In the genomic region with DNA sequence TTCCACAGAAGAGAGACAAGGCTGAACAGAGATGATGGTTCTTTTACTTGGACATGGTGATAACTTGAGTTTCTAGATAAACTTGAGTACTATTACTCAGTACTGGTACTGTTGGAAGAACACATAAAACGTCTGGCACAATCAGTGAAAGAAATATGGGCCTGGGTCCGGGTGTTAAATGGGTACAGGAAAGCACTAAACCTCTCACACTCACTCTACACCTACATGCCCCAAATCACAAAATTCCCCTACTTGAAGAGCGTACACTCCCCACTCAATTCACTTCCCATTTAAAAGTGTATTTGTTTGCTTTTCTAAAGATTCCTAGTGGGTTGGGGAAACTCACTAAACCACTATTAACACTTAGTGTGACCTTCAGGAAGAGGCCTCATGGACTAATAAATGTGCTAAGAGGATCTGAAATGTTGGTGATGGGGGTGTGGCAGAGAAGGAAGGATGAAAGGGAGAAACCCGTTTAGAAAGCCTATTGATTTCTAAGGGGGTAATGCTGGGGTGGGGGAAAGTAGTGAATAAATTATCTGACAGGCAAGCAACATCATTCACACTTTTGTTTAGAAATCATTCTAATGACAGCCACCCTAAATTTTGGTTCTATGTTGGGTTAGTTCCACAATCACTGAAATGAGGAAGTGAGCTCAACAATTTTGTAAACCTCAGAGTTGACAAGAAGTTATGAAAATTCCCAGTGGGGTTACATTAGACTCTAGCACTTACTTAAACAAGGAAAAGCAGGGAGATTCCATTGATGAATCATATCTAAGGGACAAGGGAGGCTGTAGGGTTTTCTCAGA, we compare ENCODE assay signal across 9 cellular contexts.
DNase-seq lines count a peak whose midpoint lies in the region; ATAC-seq and TF ChIP-seq lines count a peak whose summit lies in the region.
"Had no signal": no experiment of that assay in that cellular context is flagged by ENCODE, and none has a peak within 500 bp of the region (broad histone marks: within the 10 kb centered on the region; RNA-seq: fewer than 3 reads in every experiment).

No MANE protein-coding gene starts in this region.

- no TSS peak for BruUV-seq in Calu3 (replicated peaks; lab: Mats Ljungman, UMichigan)

- H3K9me3 Mint-ChIP-seq in Calu3 (ENCODE audit: low read depth, unreplicated experiment): no peaks in the 10 kb centered on the region
- H3K9me3 Mint-ChIP-seq: T-helper 1 cell treated with Interleukin-12 subunit alpha and Interleukin-12 subunit beta and Interleukin-4 antibody, amounts not matched to agents 30 μg/mL and 1 μg/mL, for 36 hours had no signal

- H3K4me1 Mint-ChIP-seq in Calu3 (ENCODE audit: low read depth, unreplicated experiment): peaks cover 56% of the 10 kb centered on the region

- ATAC-seq in GM21619 (IDR thresholded peaks at IDR 0.05; ENCODE audit: unreplicated experiment) (peak; percentile 19), left ventricle myocardium superior (no peak)

- CTCF ChIA-PET in Calu3 (lab: Charles Lee): interaction anchor here (0.6 to 1.0 kb wide), 4 partner anchors 8 to 757 kb away, joined by 3 to 7 read pairs (median 3); no protein-coding TSS in a partner anchor

- peak overlapping the region; percentile 4 for H3K4me3 Mint-ChIP-seq in Calu3 (ENCODE audit: low read depth, unreplicated experiment)
- H3K4me3 Mint-ChIP-seq: T-helper 1 cell treated with Interleukin-12 subunit alpha and Interleukin-12 subunit beta and Interleukin-4 antibody, amounts not matched to agents 30 μg/mL and 1 μg/mL, for 36 hours had no signal

- DNase-seq in Calu3: no peak
- DNase-seq in NOMO-1 treated with DMSO at 0.1 percent for 48 hours (lab: John Stamatoyannopoulos, UW; ENCODE audit: unreplicated experiment): peak; percentile 86
- DNase-seq in kidney glomerular epithelial cell (lab: John Stamatoyannopoulos, UW): peak; percentile 30
- DNase-seq in stimulated activated CD4-positive, alpha-beta T cell treated with anti-CD3 and anti-CD28 coated beads, Interleukin-15, amount 100 ng/mL, for 24 hours: no peak
- DNase-seq in cardiac septum (ENCODE audit: low spot score): no peak
- DNase-seq in left ventricle myocardium superior: no peak
- DNase-seq in NCI-H748 treated with DMSO at 0.1 percent for 48 hours (lab: John Stamatoyannopoulos, UW): no peak

- H3K27me3 Mint-ChIP-seq in Calu3 (ENCODE audit: unreplicated experiment): no peaks in the 10 kb centered on the region

- peaks cover 8% of the 10 kb centered on the region for H3K36me3 Mint-ChIP-seq in Calu3 (ENCODE audit: insufficient read depth, unreplicated experiment)

- peak overlapping the region; percentile 82 for H3K27ac Mint-ChIP-seq in Calu3 (ENCODE audit: unreplicated experiment)
- H3K27ac Mint-ChIP-seq: T-helper 1 cell treated with Interleukin-12 subunit alpha and Interleukin-12 subunit beta and Interleukin-4 antibody, amounts not matched to agents 30 μg/mL and 1 μg/mL, for 36 hours had no signal

- intact Hi-C loops in Calu3 (cut with micrococcal nuclease; ENCODE audit: unreplicated experiment) (loop anchor here (5.0 to 10.0 kb wide), 4 partner anchors 150 to 512 kb away; no protein-coding TSS in a partner anchor), cardiac septum (cut with DNase I) (no loop called here), left ventricle myocardium superior (cut with micrococcal nuclease) (no loop called here)

- TF ChIP-seq CTCF in Calu3 (IDR thresholded peaks at IDR 0.05; ENCODE audit: unreplicated experiment): no peak

Comparison
In these comparisons a context has a peak if more than half of its experiments do, and no peak if none do; other contexts are left out.
1. DNase-seq: peak in NOMO-1 treated with DMSO at 0.1 percent for 48 hours (single experiment) and kidney glomerular epithelial cell (single experiment); none in Calu3 (single experiment), stimulated activated CD4-positive, alpha-beta T cell treated with anti-CD3 and anti-CD28 coated beads, Interleukin-15, amount 100 ng/mL, for 24 hours (single experiment), cardiac septum (single experiment), left ventricle myocardium superior (single experiment) and NCI-H748 treated with DMSO at 0.1 percent for 48 hours (single experiment).